ENCODE assay signal across 1 cellular context in the genomic region with DNA sequence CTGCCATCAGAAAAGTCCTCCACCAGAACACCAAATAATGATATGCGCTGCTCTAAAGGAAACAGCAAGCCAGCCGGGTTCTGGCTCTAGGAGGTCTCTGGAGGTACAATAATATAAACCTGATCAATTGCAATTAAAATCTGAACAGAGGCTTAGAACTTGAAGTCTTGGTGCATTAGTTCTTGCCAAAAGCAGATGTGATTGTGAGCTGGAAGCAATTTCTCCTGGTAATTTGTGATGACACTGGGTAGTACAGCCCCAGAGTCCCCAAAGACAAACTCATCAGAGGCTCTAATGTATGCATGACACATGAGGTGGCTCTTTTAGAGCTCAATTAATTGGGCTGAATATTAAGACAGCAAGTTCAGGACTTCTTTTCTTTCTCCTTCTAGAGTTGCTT.
TF ChIP-seq lines count a peak whose summit lies in the region.

No MANE protein-coding gene starts in this region.

TF ChIP-seq in WTC11, 78 proteins besides CTCF, POLR2A, EP300 and RAD21:
- TF ChIP-seq, protein P1, sequence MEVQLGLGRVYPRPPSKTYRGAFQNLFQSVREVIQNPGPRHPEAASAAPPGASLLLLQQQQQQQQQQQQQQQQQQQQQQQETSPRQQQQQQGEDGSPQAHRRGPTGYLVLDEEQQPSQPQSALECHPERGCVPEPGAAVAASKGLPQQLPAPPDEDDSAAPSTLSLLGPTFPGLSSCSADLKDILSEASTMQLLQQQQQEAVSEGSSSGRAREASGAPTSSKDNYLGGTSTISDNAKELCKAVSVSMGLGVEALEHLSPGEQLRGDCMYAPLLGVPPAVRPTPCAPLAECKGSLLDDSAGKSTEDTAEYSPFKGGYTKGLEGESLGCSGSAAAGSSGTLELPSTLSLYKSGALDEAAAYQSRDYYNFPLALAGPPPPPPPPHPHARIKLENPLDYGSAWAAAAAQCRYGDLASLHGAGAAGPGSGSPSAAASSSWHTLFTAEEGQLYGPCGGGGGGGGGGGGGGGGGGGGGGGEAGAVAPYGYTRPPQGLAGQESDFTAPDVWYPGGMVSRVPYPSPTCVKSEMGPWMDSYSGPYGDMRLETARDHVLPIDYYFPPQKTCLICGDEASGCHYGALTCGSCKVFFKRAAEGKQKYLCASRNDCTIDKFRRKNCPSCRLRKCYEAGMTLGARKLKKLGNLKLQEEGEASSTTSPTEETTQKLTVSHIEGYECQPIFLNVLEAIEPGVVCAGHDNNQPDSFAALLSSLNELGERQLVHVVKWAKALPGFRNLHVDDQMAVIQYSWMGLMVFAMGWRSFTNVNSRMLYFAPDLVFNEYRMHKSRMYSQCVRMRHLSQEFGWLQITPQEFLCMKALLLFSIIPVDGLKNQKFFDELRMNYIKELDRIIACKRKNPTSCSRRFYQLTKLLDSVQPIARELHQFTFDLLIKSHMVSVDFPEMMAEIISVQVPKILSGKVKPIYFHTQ (CRISPR knock-in tag; IDR thresholded peaks at IDR 0.05) = no peak
- no peak for TF ChIP-seq NR1H2 (CRISPR knock-in tag; IDR thresholded peaks at IDR 0.05)
- TF ChIP-seq ELF4 (CRISPR knock-in tag; IDR thresholded peaks at IDR 0.05; ENCODE audit: low read depth) = no peak
- TF ChIP-seq CREM (CRISPR knock-in tag; IDR thresholded peaks at IDR 0.05) = no peak
- no peak for TF ChIP-seq ZNF317 (CRISPR knock-in tag; IDR thresholded peaks at IDR 0.05; ENCODE audit: borderline replicate concordance, low read depth)
- no peak for TF ChIP-seq CREB1 (CRISPR knock-in tag; IDR thresholded peaks at IDR 0.05)
- no peak for TF ChIP-seq CBFB (CRISPR knock-in tag; IDR thresholded peaks at IDR 0.05; ENCODE audit: low read depth)
- TF ChIP-seq NFATC4 (CRISPR knock-in tag; IDR thresholded peaks at IDR 0.05) = no peak
- TF ChIP-seq, protein P2, sequence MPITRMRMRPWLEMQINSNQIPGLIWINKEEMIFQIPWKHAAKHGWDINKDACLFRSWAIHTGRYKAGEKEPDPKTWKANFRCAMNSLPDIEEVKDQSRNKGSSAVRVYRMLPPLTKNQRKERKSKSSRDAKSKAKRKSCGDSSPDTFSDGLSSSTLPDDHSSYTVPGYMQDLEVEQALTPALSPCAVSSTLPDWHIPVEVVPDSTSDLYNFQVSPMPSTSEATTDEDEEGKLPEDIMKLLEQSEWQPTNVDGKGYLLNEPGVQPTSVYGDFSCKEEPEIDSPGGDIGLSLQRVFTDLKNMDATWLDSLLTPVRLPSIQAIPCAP (CRISPR knock-in tag; IDR thresholded peaks at IDR 0.05) = no peak
- no peak for TF ChIP-seq ZNF232 (CRISPR knock-in tag; IDR thresholded peaks at IDR 0.05)
- TF ChIP-seq KAT7 (CRISPR knock-in tag; IDR thresholded peaks at IDR 0.05; ENCODE audit: borderline replicate concordance) = no peak
- TF ChIP-seq, protein P3, sequence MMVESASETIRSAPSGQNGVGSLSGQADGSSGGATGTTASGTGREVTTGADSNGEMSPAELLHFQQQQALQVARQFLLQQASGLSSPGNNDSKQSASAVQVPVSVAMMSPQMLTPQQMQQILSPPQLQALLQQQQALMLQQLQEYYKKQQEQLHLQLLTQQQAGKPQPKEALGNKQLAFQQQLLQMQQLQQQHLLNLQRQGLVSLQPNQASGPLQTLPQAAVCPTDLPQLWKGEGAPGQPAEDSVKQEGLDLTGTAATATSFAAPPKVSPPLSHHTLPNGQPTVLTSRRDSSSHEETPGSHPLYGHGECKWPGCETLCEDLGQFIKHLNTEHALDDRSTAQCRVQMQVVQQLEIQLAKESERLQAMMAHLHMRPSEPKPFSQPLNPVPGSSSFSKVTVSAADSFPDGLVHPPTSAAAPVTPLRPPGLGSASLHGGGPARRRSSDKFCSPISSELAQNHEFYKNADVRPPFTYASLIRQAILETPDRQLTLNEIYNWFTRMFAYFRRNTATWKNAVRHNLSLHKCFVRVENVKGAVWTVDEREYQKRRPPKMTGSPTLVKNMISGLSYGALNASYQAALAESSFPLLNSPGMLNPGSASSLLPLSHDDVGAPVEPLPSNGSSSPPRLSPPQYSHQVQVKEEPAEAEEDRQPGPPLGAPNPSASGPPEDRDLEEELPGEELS (CRISPR knock-in tag; IDR thresholded peaks at IDR 0.05) = no peak
- no peak for TF ChIP-seq ATF1 (CRISPR knock-in tag; IDR thresholded peaks at IDR 0.05)
- TF ChIP-seq, protein P4, sequence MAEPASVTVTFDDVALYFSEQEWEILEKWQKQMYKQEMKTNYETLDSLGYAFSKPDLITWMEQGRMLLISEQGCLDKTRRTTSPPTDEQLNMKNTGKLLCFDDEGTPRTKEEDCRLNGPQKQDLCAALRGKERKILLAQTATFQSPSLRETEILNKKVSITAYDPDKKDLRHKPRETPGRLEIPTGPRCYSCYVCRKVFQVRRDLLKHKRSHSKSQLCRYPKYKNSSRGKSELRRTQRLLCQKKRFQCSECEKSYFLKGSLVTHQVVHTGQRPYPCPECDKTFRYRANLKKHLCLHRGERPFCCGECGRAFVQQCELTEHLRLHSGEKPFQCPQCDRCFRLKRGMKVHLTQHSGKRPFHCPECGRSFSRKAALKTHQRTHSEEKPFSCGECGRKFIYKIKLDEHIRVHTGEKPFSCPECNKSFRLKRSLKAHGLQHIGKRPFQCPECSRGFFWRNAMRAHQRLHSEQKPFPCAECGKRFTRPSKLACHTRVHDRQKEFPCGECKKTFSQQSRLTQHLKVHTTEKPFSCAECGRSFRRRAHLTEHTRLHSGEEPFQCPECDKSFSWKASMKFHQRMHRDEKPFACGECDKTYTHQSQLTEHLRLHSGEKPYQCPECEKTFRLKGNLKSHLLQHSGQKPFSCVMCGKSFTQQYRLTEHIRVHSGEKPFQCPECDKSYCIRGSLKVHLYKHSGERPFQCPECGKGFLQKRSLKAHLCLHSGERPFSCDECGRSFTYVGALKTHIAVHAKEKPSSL (CRISPR knock-in tag; conservative IDR thresholded peaks at IDR 0.05) = no peak
- no peak for TF ChIP-seq NFYB (CRISPR knock-in tag; conservative IDR thresholded peaks at IDR 0.05; ENCODE audit: low read depth)
- TF ChIP-seq NR2C2 (CRISPR knock-in tag; IDR thresholded peaks at IDR 0.05) = no peak
- TF ChIP-seq, protein P5, sequence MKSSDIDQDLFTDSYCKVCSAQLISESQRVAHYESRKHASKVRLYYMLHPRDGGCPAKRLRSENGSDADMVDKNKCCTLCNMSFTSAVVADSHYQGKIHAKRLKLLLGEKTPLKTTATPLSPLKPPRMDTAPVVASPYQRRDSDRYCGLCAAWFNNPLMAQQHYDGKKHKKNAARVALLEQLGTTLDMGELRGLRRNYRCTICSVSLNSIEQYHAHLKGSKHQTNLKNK (CRISPR knock-in tag; IDR thresholded peaks at IDR 0.05) = no peak
- no peak for TF ChIP-seq EMX1 (CRISPR knock-in tag; IDR thresholded peaks at IDR 0.05)
- no peak for TF ChIP-seq MXD4 (CRISPR knock-in tag; IDR thresholded peaks at IDR 0.05; ENCODE audit: borderline replicate concordance)
- TF ChIP-seq, protein P6, sequence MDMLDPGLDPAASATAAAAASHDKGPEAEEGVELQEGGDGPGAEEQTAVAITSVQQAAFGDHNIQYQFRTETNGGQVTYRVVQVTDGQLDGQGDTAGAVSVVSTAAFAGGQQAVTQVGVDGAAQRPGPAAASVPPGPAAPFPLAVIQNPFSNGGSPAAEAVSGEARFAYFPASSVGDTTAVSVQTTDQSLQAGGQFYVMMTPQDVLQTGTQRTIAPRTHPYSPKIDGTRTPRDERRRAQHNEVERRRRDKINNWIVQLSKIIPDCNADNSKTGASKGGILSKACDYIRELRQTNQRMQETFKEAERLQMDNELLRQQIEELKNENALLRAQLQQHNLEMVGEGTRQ (CRISPR knock-in tag; IDR thresholded peaks at IDR 0.05) = no peak
